14 cellular contexts compared by ENCODE assay signal in genomic region chr6:119340766-119341487, GRCh38. TPM values are rescaled to one million over a fixed set of nuclear protein-coding genes. Genes with fewer than 3 reads are reported as not detected.
DNase-seq lines count a peak whose midpoint lies in the region; ATAC-seq and TF ChIP-seq lines count a peak whose summit lies in the region.
"Had no signal": no experiment of that assay in that cellular context is flagged by ENCODE, and none has a peak within 500 bp of the region (broad histone marks: within the 10 kb centered on the region; RNA-seq: fewer than 3 reads in every experiment).

No MANE protein-coding gene starts in this region.

- intact Hi-C loops in activated T-helper 1 cell treated with anti-CD3 and anti-CD28 coated beads, Interleukin-12 subunit alpha, Interleukin-12 subunit beta, Interleukin-2, Interleukin-4 antibody, amounts not matched to agents 30 ng/mL and 10 ng/mL and 1 ng/mL, durations not matched to agents 14 hours and 24 hours and 36 hours (cut with micrococcal nuclease) = loop anchor here (10.0 kb wide), 1 partner anchor 686 kb away; the partner anchor contains the start of gene CEP85L
- intact Hi-C loops in lower lobe of right lung (cut with DNase I) = no loop called here
- intact Hi-C loops in psoas muscle (cut with DNase I) = no loop called here

- peaks cover 81% of the 10 kb centered on the region for H3K4me1 ChIP-seq in lower lobe of right lung
- peaks cover 5% of the 10 kb centered on the region for H3K4me1 ChIP-seq in urinary bladder (ENCODE audit: insufficient read depth)
- H3K4me1 ChIP-seq in psoas muscle = no peaks in the 10 kb centered on the region
- H3K4me1 ChIP-seq: uterus had no signal

- H3K36me3 Mint-ChIP-seq in activated naive CD8-positive, alpha-beta T cell treated with anti-CD3 and anti-CD28 coated beads, Interleukin-2, amount 50 U/mL, for 24 hours (ENCODE audit: low read depth) = peaks cover 36% of the 10 kb centered on the region
- H3K36me3 Mint-ChIP-seq in activated naive CD8-positive, alpha-beta T cell treated with anti-CD3 and anti-CD28 coated beads for 36 hours = peaks cover 38% of the 10 kb centered on the region
- peaks cover 57% of the 10 kb centered on the region for H3K36me3 Mint-ChIP-seq in activated T-helper 1 cell treated with anti-CD3 and anti-CD28 coated beads, Interleukin-12 subunit alpha, Interleukin-12 subunit beta, Interleukin-2, Interleukin-4 antibody, amounts not matched to agents 30 ng/mL and 10 ng/mL and 1 ng/mL, durations not matched to agents 14 hours and 24 hours and 36 hours (ENCODE audit: low read depth)

- ATAC-seq in activated naive CD8-positive, alpha-beta T cell treated with anti-CD3 and anti-CD28 coated beads, Interleukin-2, amount 50 U/mL, for 24 hours = no peak
- ATAC-seq in lower lobe of right lung = peak in 1 of 2 donors; percentile 4
- ATAC-seq in psoas muscle = no peak

- H3K27me3 Mint-ChIP-seq in activated naive CD8-positive, alpha-beta T cell treated with anti-CD3 and anti-CD28 coated beads, Interleukin-2, amount 50 U/mL, for 24 hours = no peaks in the 10 kb centered on the region
- no peaks in the 10 kb centered on the region for H3K27me3 Mint-ChIP-seq in activated naive CD8-positive, alpha-beta T cell treated with anti-CD3 and anti-CD28 coated beads for 36 hours
- H3K27me3 Mint-ChIP-seq in activated T-helper 1 cell treated with anti-CD3 and anti-CD28 coated beads, Interleukin-12 subunit alpha, Interleukin-12 subunit beta, Interleukin-2, Interleukin-4 antibody, amounts not matched to agents 30 ng/mL and 10 ng/mL and 1 ng/mL, durations not matched to agents 14 hours and 24 hours and 36 hours (ENCODE audit: insufficient read depth) = no peaks in the 10 kb centered on the region

- 31% methylated on average over 9 of the region's 9 CpGs for WGBS in urinary bladder
- WGBS in psoas muscle, 3 donors = 70 to 74% (median 71%) methylated on average over 9 of the region's 9 CpGs

- peak overlapping the region; percentile 20 for H3K27ac ChIP-seq in lower lobe of right lung
- H3K27ac ChIP-seq in urinary bladder (ENCODE audit: low read depth) = peak overlapping the region; percentile 86
- no peak overlapping the region for H3K27ac ChIP-seq in psoas muscle
- H3K27ac ChIP-seq: brain microvascular endothelial cell, uterus had no signal

- no peaks in the 10 kb centered on the region for H3K9me3 Mint-ChIP-seq in activated naive CD8-positive, alpha-beta T cell treated with anti-CD3 and anti-CD28 coated beads, Interleukin-2, amount 50 U/mL, for 24 hours
- no peaks in the 10 kb centered on the region for H3K9me3 Mint-ChIP-seq in activated naive CD8-positive, alpha-beta T cell treated with anti-CD3 and anti-CD28 coated beads for 36 hours
- H3K9me3 Mint-ChIP-seq in activated T-helper 1 cell treated with anti-CD3 and anti-CD28 coated beads, Interleukin-12 subunit alpha, Interleukin-12 subunit beta, Interleukin-2, Interleukin-4 antibody, amounts not matched to agents 30 ng/mL and 10 ng/mL and 1 ng/mL, durations not matched to agents 14 hours and 24 hours and 36 hours = no peaks in the 10 kb centered on the region

- H3K36me3 ChIP-seq in lower lobe of right lung = no peaks in the 10 kb centered on the region
- no peaks in the 10 kb centered on the region for H3K36me3 ChIP-seq in urinary bladder (ENCODE audit: insufficient read depth)
- no peaks in the 10 kb centered on the region for H3K36me3 ChIP-seq in psoas muscle (ENCODE audit: insufficient read depth in 1 of 2, low read depth in 1 of 2)
- H3K36me3 ChIP-seq: brain microvascular endothelial cell, MG63, uterus had no signal

- H3K9me3 ChIP-seq in lower lobe of right lung (no peaks in the 10 kb centered on the region), psoas muscle (no peaks in the 10 kb centered on the region)
- H3K9me3 ChIP-seq: MG63, uterus had no signal

- TF ChIP-seq CTCF in lower lobe of right lung (IDR thresholded peaks at IDR 0.05) (no peak), psoas muscle (IDR thresholded peaks at IDR 0.05) (no peak)

- DNase-seq in activated naive CD8-positive, alpha-beta T cell treated with anti-CD3 and anti-CD28 coated beads, Interleukin-2, amount 50 U/mL, for 24 hours = no peak
- DNase-seq in activated naive CD8-positive, alpha-beta T cell treated with anti-CD3 and anti-CD28 coated beads for 36 hours = no peak
- no peak for DNase-seq in activated T-helper 1 cell treated with anti-CD3 and anti-CD28 coated beads, Interleukin-12 subunit alpha, Interleukin-12 subunit beta, Interleukin-2, Interleukin-4 antibody, amounts not matched to agents 30 ng/mL and 10 ng/mL and 1 ng/mL, durations not matched to agents 14 hours and 24 hours and 36 hours (ENCODE audit: low spot score)
- DNase-seq in lower lobe of right lung (no peak), 8988T (no peak), psoas muscle (no peak)
- DNase-seq in stimulated activated CD4-positive, alpha-beta T cell treated with anti-CD3 and anti-CD28 coated beads, Interleukin-4, amount 100 ng/mL, for 4 hours = no peak
- DNase-seq: brain microvascular endothelial cell, GF-D8, MG63, NCI-H510A treated with DMSO at 0.1 percent for 48 hours, SW 1271, uterus had no signal

- H3K27me3 ChIP-seq in lower lobe of right lung (ENCODE audit: low read depth) (no peaks in the 10 kb centered on the region), psoas muscle (ENCODE audit: insufficient read depth in 3 of 3, low read length in 2 of 3) (peaks cover 0 to 3% (median 0%) of the 10 kb centered on the region in 3 donors)
- H3K27me3 ChIP-seq: brain microvascular endothelial cell, MG63, uterus had no signal

- no peak overlapping the region for H3K4me3 Mint-ChIP-seq in activated naive CD8-positive, alpha-beta T cell treated with anti-CD3 and anti-CD28 coated beads, Interleukin-2, amount 50 U/mL, for 24 hours
- H3K4me3 Mint-ChIP-seq in activated naive CD8-positive, alpha-beta T cell treated with anti-CD3 and anti-CD28 coated beads for 36 hours = no peak overlapping the region
- H3K4me3 Mint-ChIP-seq in activated T-helper 1 cell treated with anti-CD3 and anti-CD28 coated beads, Interleukin-12 subunit alpha, Interleukin-12 subunit beta, Interleukin-2, Interleukin-4 antibody, amounts not matched to agents 30 ng/mL and 10 ng/mL and 1 ng/mL, durations not matched to agents 14 hours and 24 hours and 36 hours = no peak overlapping the region

- H3K4me3 ChIP-seq in lower lobe of right lung (no peak overlapping the region), urinary bladder (ENCODE audit: low read depth, low read length) (peak overlapping the region; percentile 7), psoas muscle (no peak overlapping the region)
- H3K4me3 ChIP-seq: MG63, uterus had no signal

- H3K27ac Mint-ChIP-seq in activated naive CD8-positive, alpha-beta T cell treated with anti-CD3 and anti-CD28 coated beads, Interleukin-2, amount 50 U/mL, for 24 hours = peak overlapping the region; percentile 1
- H3K27ac Mint-ChIP-seq in activated naive CD8-positive, alpha-beta T cell treated with anti-CD3 and anti-CD28 coated beads for 36 hours = no peak overlapping the region
- H3K27ac Mint-ChIP-seq in activated T-helper 1 cell treated with anti-CD3 and anti-CD28 coated beads, Interleukin-12 subunit alpha, Interleukin-12 subunit beta, Interleukin-2, Interleukin-4 antibody, amounts not matched to agents 30 ng/mL and 10 ng/mL and 1 ng/mL, durations not matched to agents 14 hours and 24 hours and 36 hours = peak overlapping the region; percentile 10

- H3K4me1 Mint-ChIP-seq in activated naive CD8-positive, alpha-beta T cell treated with anti-CD3 and anti-CD28 coated beads, Interleukin-2, amount 50 U/mL, for 24 hours = peaks cover 63% of the 10 kb centered on the region
- H3K4me1 Mint-ChIP-seq in activated naive CD8-positive, alpha-beta T cell treated with anti-CD3 and anti-CD28 coated beads for 36 hours = peaks cover 58% of the 10 kb centered on the region
- H3K4me1 Mint-ChIP-seq in activated T-helper 1 cell treated with anti-CD3 and anti-CD28 coated beads, Interleukin-12 subunit alpha, Interleukin-12 subunit beta, Interleukin-2, Interleukin-4 antibody, amounts not matched to agents 30 ng/mL and 10 ng/mL and 1 ng/mL, durations not matched to agents 14 hours and 24 hours and 36 hours (ENCODE audit: low read depth) = peaks cover 89% of the 10 kb centered on the region

RNA-seq across cellular contexts. Expression of gene MAN1A1, which starts 8.6 kb away (rescaled TPM):
- total RNA-seq in activated naive CD8-positive, alpha-beta T cell treated with anti-CD3 and anti-CD28 coated beads for 36 hours = 10 to 100 TPM; 21.4 to 22.6 TPM
- 50.1 and 52.4 TPM in 2 replicates for total RNA-seq in activated T-helper 1 cell treated with anti-CD3 and anti-CD28 coated beads, Interleukin-12 subunit alpha, Interleukin-12 subunit beta, Interleukin-2, Interleukin-4 antibody, amounts not matched to agents 30 ng/mL and 10 ng/mL and 1 ng/mL, durations not matched to agents 14 hours and 24 hours and 36 hours
- 78.0 TPM for total RNA-seq in lower lobe of right lung
- total RNA-seq in urinary bladder = 245 TPM
- polyA plus RNA-seq in urinary bladder = 98.6 TPM
- 10 to 100 TPM in 1 of 4 donors, 1 to 10 TPM in 3; 6.2 to 14.6 (median 9.5) TPM for total RNA-seq in psoas muscle
- 1 to 10 TPM; 3.7 to 5.8 (median 4.4) TPM for polyA plus RNA-seq in psoas muscle
